ENCODE assay signal across 25 cellular contexts in genomic region chr6:36871686-36872085, GRCh38. TPM values are rescaled to one million over a fixed set of nuclear protein-coding genes. Genes with fewer than 3 reads are reported as not detected.
DNase-seq lines count a peak whose midpoint lies in the region; ATAC-seq, FAIRE-seq and TF ChIP-seq lines count a peak whose summit lies in the region.
"Had no signal": no experiment of that assay in that cellular context is flagged by ENCODE, and none has a peak within 500 bp of the region (broad histone marks: within the 10 kb centered on the region; RNA-seq: fewer than 3 reads in every experiment).

No MANE protein-coding gene starts in this region.

- H3K36me3 ChIP-seq in heart right ventricle (peaks cover 0 to 41% (median 0%) of the 10 kb centered on the region in 9 donors), K562 (ENCODE audit: control insufficient read depth, insufficient read depth, low read length) (peaks cover 66% of the 10 kb centered on the region), right lobe of liver (no peaks in the 10 kb centered on the region), pancreas (no peaks in the 10 kb centered on the region)

- H3K27me3 ChIP-seq in heart right ventricle (no peaks in the 10 kb centered on the region), K562 (ENCODE audit: control insufficient read depth in 2 of 2, insufficient read depth in 2 of 2, low read length in 2 of 2) (no peaks in the 10 kb centered on the region), right lobe of liver (no peaks in the 10 kb centered on the region), pancreas (no peaks in the 10 kb centered on the region)
- H3K27me3 ChIP-seq: BLaER1 treated with 17β-estradiol and CSF1 and Interleukin-3, amounts not matched to agents 10 nM and 100 nM had no signal

- H3K4me3 ChIP-seq in heart right ventricle (no peak overlapping the region), K562 (no peak overlapping the region), right lobe of liver (no peak overlapping the region), pancreas (no peak overlapping the region)
- H3K4me3 ChIP-seq: GM23248 had no signal

- H4K20me1 ChIP-seq in K562 (replicated peaks; ENCODE audit: control insufficient read depth, insufficient read depth, low read length), result no peaks in the 10 kb centered on the region

- TF ChIP-seq RAD21 in K562 (CRISPR knock-in tag; conservative IDR thresholded peaks at IDR 0.05 in 1 of 2, IDR thresholded peaks at IDR 0.05 in 1 of 2), result no peak

- no peak for FAIRE-seq in K562 (lab: Jason Lieb, UNC)
- FAIRE-seq in pancreas (lab: Jason Lieb, UNC), result no peak
- FAIRE-seq: G401.6, GM12892 had no signal

- intact Hi-C loops in activated CD4-positive, alpha-beta T cell treated with anti-CD3 and anti-CD28 coated beads, Interleukin-2, amount 10 ng/mL, durations not matched to agents 24 days and 14 days (cut with micrococcal nuclease), result loop anchor here (5.0 kb wide), 1 partner anchor 116 kb away; the partner anchor contains the start of gene MTCH1
- intact Hi-C loops in heart right ventricle (cut with DNase I), result loop anchor here in 1 of 10 donors (10.0 kb wide), 1 partner anchor 343 kb away; no protein-coding TSS in a partner anchor
- intact Hi-C loops in cardiac septum (cut with DNase I), result no loop called here
- intact Hi-C loops in K562 (cut with micrococcal nuclease), result no loop called here
- intact Hi-C loops in right lobe of liver (cut with DNase I), result no loop called here
- intact Hi-C loops in pancreas (cut with DNase I), result no loop called here

- no peaks in the 10 kb centered on the region for H3K9me3 Mint-ChIP-seq in activated CD4-positive, alpha-beta T cell treated with anti-CD3 and anti-CD28 coated beads, Interleukin-2, amount 10 ng/mL, durations not matched to agents 24 days and 14 days
- H3K9me3 Mint-ChIP-seq in T-helper 2 cell treated with Interferon-gamma antibody and Interleukin-4, amounts not matched to agents 5 μg/mL and 100 μg/mL, for 36 hours, result no peaks in the 10 kb centered on the region
- H3K9me3 Mint-ChIP-seq: CD8-positive, alpha-beta T cell; IgD-negative memory B cell had no signal

- in situ Hi-C loops in K562 (cut with MboI), result no loop called here

- H3K27ac ChIP-seq in heart right ventricle (peak overlapping the region in 7 of 10 donors; percentile 0 to 66 (median 17)), K562 (ENCODE audit: extremely low read depth, low read depth, low read length) (no peak overlapping the region), right lobe of liver (no peak overlapping the region), pancreas (no peak overlapping the region)
- H3K27ac ChIP-seq: BLaER1 treated with 17β-estradiol and CSF1 and Interleukin-3, amounts not matched to agents 10 nM and 100 nM; GM23248; RWPE1 had no signal

- peaks cover 77% of the 10 kb centered on the region for H3K79me2 ChIP-seq in K562 (ENCODE audit: control insufficient read depth, insufficient read depth, low read length)

- no peak overlapping the region for H3K4me2 ChIP-seq in K562 (ENCODE audit: insufficient read depth, low read length)

- TF ChIP-seq EP300 in K562 (IDR thresholded peaks at IDR 0.05; ENCODE audit: low read length), result no peak

- H3K27me3 Mint-ChIP-seq in activated CD4-positive, alpha-beta T cell treated with anti-CD3 and anti-CD28 coated beads, Interleukin-2, amount 10 ng/mL, durations not matched to agents 24 days and 14 days, result no peaks in the 10 kb centered on the region
- no peaks in the 10 kb centered on the region for H3K27me3 Mint-ChIP-seq in T-helper 2 cell treated with Interferon-gamma antibody and Interleukin-4, amounts not matched to agents 5 μg/mL and 100 μg/mL, for 36 hours (ENCODE audit: low read depth)
- H3K27me3 Mint-ChIP-seq: IgD-negative memory B cell had no signal

- ATAC-seq in heart right ventricle, result no peak
- no peak for ATAC-seq in K562
- peak; percentile 31 to 68 (median 54) for ATAC-seq in right lobe of liver
- no peak for ATAC-seq in pancreas
- ATAC-seq: CD8-positive, alpha-beta T cell had no signal

- no peaks in the 10 kb centered on the region for H3K9me1 ChIP-seq in K562 (ENCODE audit: control insufficient read depth, insufficient read depth, low read length)

- peak overlapping the region in 1 of 2 experiments; percentile 54; a peak in 1 of 4 replicates for H3K9ac ChIP-seq in K562 (ENCODE audit: insufficient read depth in 1 of 2, low read depth in 2 of 2, low read length in 2 of 2)
- H3K9ac ChIP-seq: BLaER1 treated with 17β-estradiol and CSF1 and Interleukin-3, amounts not matched to agents 10 nM and 100 nM; GM23248 had no signal

- H3K4me1 ChIP-seq in heart right ventricle (peaks cover 2 to 58% (median 31%) of the 10 kb centered on the region in 9 donors), K562 (replicated peaks in 1 of 2; ENCODE audit: control insufficient read depth in 2 of 2, insufficient read depth in 2 of 2, low read length in 2 of 2) (peaks cover 0 to 24% of the 10 kb centered on the region in 2 experiments; a peak in 3 of 5 replicates), right lobe of liver (peaks cover 0 to 19% (median 2%) of the 10 kb centered on the region in 4 donors), pancreas (peaks cover 4 to 27% (median 8%) of the 10 kb centered on the region in 3 donors)

- WGBS in heart right ventricle, 2 donors, result 58 to 68% methylated on average over 3 of the region's 3 CpGs
- 91% methylated on average over 3 of the region's 3 CpGs for WGBS in K562 (ENCODE audit: insufficient coverage, low coverage, missing lambda C conversion rate)
- WGBS in right lobe of liver (ENCODE audit: insufficient coverage, low coverage, low lambda C conversion rate, missing lambda C conversion rate), result 44% methylated on average over 3 of the region's 3 CpGs
- 51 to 73% methylated on average over 3 of the region's 3 CpGs for WGBS in pancreas, 2 donors

- DNase-seq in activated CD4-positive, alpha-beta T cell treated with anti-CD3 and anti-CD28 coated beads, Interleukin-2, amount 10 ng/mL, durations not matched to agents 24 days and 14 days, result no peak
- DNase-seq in activated CD4-positive, alpha-beta T cell treated with anti-CD3 and anti-CD28 coated beads for 48 hours, result no peak
- DNase-seq in heart right ventricle, result no peak
- DNase-seq in cardiac septum (ENCODE audit: low spot score), result no peak
- DNase-seq in K562 (ENCODE audit: extremely low read depth in 1 of 4, low spot score in 3 of 4), result no peak
- DNase-seq in right lobe of liver, result no peak
- no peak for DNase-seq in T-helper 2 cell treated with Interferon-gamma antibody and Interleukin-4, amounts not matched to agents 5 μg/mL and 100 μg/mL, for 36 hours (ENCODE audit: low spot score)
- DNase-seq in pancreas, result no peak
- DNase-seq: 8988T; Calu3; CD8-positive, alpha-beta T cell; DMS153; GM23248; HCEC 1CT; Karpas-422; NCI-H1092 treated with DMSO at 0.1 percent for 48 hours; NCI-H1436 treated with DMSO at 0.1 percent for 48 hours; NCI-H1930; NCI-H510A; SIG-M5 had no signal

- H3K4me1 Mint-ChIP-seq in activated CD4-positive, alpha-beta T cell treated with anti-CD3 and anti-CD28 coated beads, Interleukin-2, amount 10 ng/mL, durations not matched to agents 24 days and 14 days, result peaks cover 56% of the 10 kb centered on the region
- peaks cover 57% of the 10 kb centered on the region for H3K4me1 Mint-ChIP-seq in T-helper 2 cell treated with Interferon-gamma antibody and Interleukin-4, amounts not matched to agents 5 μg/mL and 100 μg/mL, for 36 hours (ENCODE audit: low read depth)

- TF ChIP-seq POLR2A in K562 (conservative IDR thresholded peaks at IDR 0.05) (no peak), right lobe of liver (IDR thresholded peaks at IDR 0.05) (no peak)

- H3K4me3 Mint-ChIP-seq in activated CD4-positive, alpha-beta T cell treated with anti-CD3 and anti-CD28 coated beads, Interleukin-2, amount 10 ng/mL, durations not matched to agents 24 days and 14 days, result peak overlapping the region; percentile 9
- H3K4me3 Mint-ChIP-seq in T-helper 2 cell treated with Interferon-gamma antibody and Interleukin-4, amounts not matched to agents 5 μg/mL and 100 μg/mL, for 36 hours, result no peak overlapping the region
- H3K4me3 Mint-ChIP-seq: CD8-positive, alpha-beta T cell had no signal

- POLR2A ChIA-PET in K562 (lab: Yijun Ruan, JAX), result interaction anchor here (0.8 to 7.8 kb wide), 3 partner anchors 8 to 386 kb away, joined by 4 to 80 read pairs (median 79); partner anchors contain the start of genes C6orf89, TBC1D22B and TMEM217

- TF ChIP-seq CTCF in heart right ventricle (IDR thresholded peaks at IDR 0.05) (no peak), K562 (IDR thresholded peaks at IDR 0.05 in 2 of 3, conservative IDR thresholded peaks at IDR 0.05 in 1 of 3; ENCODE audit: insufficient read depth in 2 of 3, low read depth in 1 of 3, low read length in 3 of 3) (no peak), right lobe of liver (IDR thresholded peaks at IDR 0.05) (no peak), pancreas (IDR thresholded peaks at IDR 0.05) (no peak)

- H2AFZ ChIP-seq in K562 (ENCODE audit: low read depth, low read length), result no peak overlapping the region
- H2AFZ ChIP-seq: GM23248 had no signal

- H3K9me3 ChIP-seq in heart right ventricle (no peaks in the 10 kb centered on the region), K562 (replicated peaks; ENCODE audit: control insufficient read depth, insufficient read depth, low read depth, low read length) (no peaks in the 10 kb centered on the region), right lobe of liver (no peaks in the 10 kb centered on the region), pancreas (no peaks in the 10 kb centered on the region)
- H3K9me3 ChIP-seq: BLaER1 treated with 17β-estradiol and CSF1 and Interleukin-3, amounts not matched to agents 10 nM and 100 nM had no signal

- H3K27ac Mint-ChIP-seq in activated CD4-positive, alpha-beta T cell treated with anti-CD3 and anti-CD28 coated beads, Interleukin-2, amount 10 ng/mL, durations not matched to agents 24 days and 14 days, result no peak overlapping the region
- H3K27ac Mint-ChIP-seq in T-helper 2 cell treated with Interferon-gamma antibody and Interleukin-4, amounts not matched to agents 5 μg/mL and 100 μg/mL, for 36 hours, result no peak overlapping the region
- H3K27ac Mint-ChIP-seq: CD8-positive, alpha-beta T cell; IgD-negative memory B cell had no signal

- BruUV-seq in K562 (replicated peaks; lab: Mats Ljungman, UMichigan), result no TSS peak

- peaks cover 49% of the 10 kb centered on the region for H3K36me3 Mint-ChIP-seq in activated CD4-positive, alpha-beta T cell treated with anti-CD3 and anti-CD28 coated beads, Interleukin-2, amount 10 ng/mL, durations not matched to agents 24 days and 14 days (ENCODE audit: low read depth)
- H3K36me3 Mint-ChIP-seq in T-helper 2 cell treated with Interferon-gamma antibody and Interleukin-4, amounts not matched to agents 5 μg/mL and 100 μg/mL, for 36 hours (ENCODE audit: low read depth), result peaks cover 44% of the 10 kb centered on the region

- CTCF ChIA-PET in K562 (lab: Yijun Ruan, JAX; ENCODE audit: low intra/inter-chr PET ratio), result no interaction called here

RNA-seq across cellular contexts. Expression of gene PPIL1, which starts 2.9 kb away (rescaled TPM):
- 65.0 and 65.1 TPM in 2 replicates for total RNA-seq in activated CD4-positive, alpha-beta T cell treated with anti-CD3 and anti-CD28 coated beads, Interleukin-2, amount 10 ng/mL, durations not matched to agents 24 days and 14 days
- total RNA-seq in heart right ventricle (100 to 1,000 TPM in 2 of 10 donors, 10 to 100 TPM in 8; 34.5 to 106 (median 49.2) TPM), cardiac septum (24.9 TPM), K562 (2014; rRNA removed) (65.8 and 86.0 TPM in 2 replicates), K562 (2014; rRNA removed; fragmentation: Illumina TruSeq; extraction: Trizol) (130 and 132 TPM in 2 replicates), K562 (2015; rRNA removed; fragmentation: Illumina TruSeq; extraction: Trizol) (107 and 119 TPM in 2 replicates), K562 (2021) (86.9 and 90.1 TPM in 2 replicates), right lobe of liver (10 to 100 TPM; 11.2 to 29.2 (median 16.5) TPM), pancreas (10 to 100 TPM in 3 of 6 donors, 1 to 10 TPM in 3; 5.1 to 13.1 (median 8.5) TPM)
- polyA plus RNA-seq in heart right ventricle (10 to 100 TPM; 21.1 to 50.3 TPM), K562 (2011; rRNA removed) (113 and 137 TPM in 2 replicates), K562 (2014; fragmentation: Illumina TruSeq; extraction: Trizol) (116 and 156 TPM in 2 replicates), K562 (2014; fragmentation: Nextera tagmentation; extraction: Ambion mirVana) (100 to 1,000 TPM; 195 to 205 TPM), K562 (2014; rRNA removed) (87.9 and 108 TPM in 2 replicates), pancreas (1 to 10 TPM; 7.7 to 9.7 TPM)
- 16.9 and 22.0 TPM in 2 replicates for total RNA-seq in K562 (2011; cell fraction: chromatin; rRNA removed; ENCODE audit: low replicate concordance)
- total RNA-seq in K562 (2011; cell fraction: nucleolus; rRNA removed), result 16.6 and 19.2 TPM in 2 replicates
- total RNA-seq in K562 (2011; cell fraction: nucleoplasm; rRNA removed), result 25.1 and 30.4 TPM in 2 replicates
- 95.1 and 112 TPM in 2 replicates for polyA plus RNA-seq in K562 (2011; cell fraction: cytosol; rRNA removed)
- 24.2 and 38.0 TPM in 2 replicates for polyA plus RNA-seq in K562 (2011; cell fraction: nucleus; rRNA removed)
- 81.7 and 93.9 TPM in 2 replicates for polyA plus RNA-seq in K562 (2012)
- 105 and 126 TPM in 2 replicates for polyA minus RNA-seq in K562 (2011; rRNA and poly(A)+ RNA removed)
- polyA minus RNA-seq in K562 (2011; cell fraction: cytosol; rRNA and poly(A)+ RNA removed), result 34.9 and 49.9 TPM in 2 replicates
- 11.2 and 16.2 TPM in 2 replicates for polyA minus RNA-seq in K562 (2011; cell fraction: nucleus; rRNA and poly(A)+ RNA removed)

RNA-seq across cellular contexts. Expression of gene C6orf89, which starts 14.1 kb away (rescaled TPM):
- 25.9 and 27.4 TPM in 2 replicates for total RNA-seq in activated CD4-positive, alpha-beta T cell treated with anti-CD3 and anti-CD28 coated beads, Interleukin-2, amount 10 ng/mL, durations not matched to agents 24 days and 14 days
- total RNA-seq in heart right ventricle, result 100 to 1,000 TPM in 1 of 10 donors, 10 to 100 TPM in 9; 64.6 to 104 (median 74.7) TPM
- 10 to 100 TPM; 22.5 to 23.1 TPM for polyA plus RNA-seq in heart right ventricle
- total RNA-seq in cardiac septum, result 49.2 TPM
- 94.9 and 122 TPM in 2 replicates for total RNA-seq in K562 (2011; cell fraction: chromatin; rRNA removed; ENCODE audit: low replicate concordance)
- total RNA-seq in K562 (2011; cell fraction: nucleolus; rRNA removed), result 56.4 and 60.3 TPM in 2 replicates
- 122 and 177 TPM in 2 replicates for total RNA-seq in K562 (2011; cell fraction: nucleoplasm; rRNA removed)
- 47.2 and 63.5 TPM in 2 replicates for total RNA-seq in K562 (2014; rRNA removed)
- 81.6 and 89.0 TPM in 2 replicates for total RNA-seq in K562 (2014; rRNA removed; fragmentation: Illumina TruSeq; extraction: Trizol)
- 56.9 and 58.5 TPM in 2 replicates for total RNA-seq in K562 (2015; rRNA removed; fragmentation: Illumina TruSeq; extraction: Trizol)
- total RNA-seq in K562 (2021), result 74.8 and 80.1 TPM in 2 replicates
- 92.9 and 95.9 TPM in 2 replicates for polyA plus RNA-seq in K562 (2011; rRNA removed)
- 47.9 and 60.0 TPM in 2 replicates for polyA plus RNA-seq in K562 (2011; cell fraction: cytosol; rRNA removed)
- 59.9 and 67.0 TPM in 2 replicates for polyA plus RNA-seq in K562 (2011; cell fraction: nucleus; rRNA removed)
- polyA plus RNA-seq in K562 (2012), result 71.0 and 74.5 TPM in 2 replicates
- polyA plus RNA-seq in K562 (2014; fragmentation: Illumina TruSeq; extraction: Trizol), result 96.1 and 111 TPM in 2 replicates
- 10 to 100 TPM; 35.2 to 41.9 TPM for polyA plus RNA-seq in K562 (2014; fragmentation: Nextera tagmentation; extraction: Ambion mirVana)
- polyA plus RNA-seq in K562 (2014; rRNA removed), result 46.7 and 67.6 TPM in 2 replicates
- 51.7 and 54.4 TPM in 2 replicates for polyA minus RNA-seq in K562 (2011; rRNA and poly(A)+ RNA removed)
- polyA minus RNA-seq in K562 (2011; cell fraction: cytosol; rRNA and poly(A)+ RNA removed), result 23.9 and 29.3 TPM in 2 replicates
- polyA minus RNA-seq in K562 (2011; cell fraction: nucleus; rRNA and poly(A)+ RNA removed), result 9.6 and 22.3 TPM in 2 replicates
- 10 to 100 TPM; 29.0 to 37.0 (median 32.1) TPM for total RNA-seq in right lobe of liver
- 10 to 100 TPM; 26.0 to 39.2 (median 31.9) TPM for total RNA-seq in pancreas
- polyA plus RNA-seq in pancreas, result 10 to 100 TPM; 11.6 to 15.9 TPM

RNA-seq across cellular contexts. Expression of gene CPNE5, which starts 32.4 kb away (rescaled TPM):
- total RNA-seq in activated CD4-positive, alpha-beta T cell treated with anti-CD3 and anti-CD28 coated beads, Interleukin-2, amount 10 ng/mL, durations not matched to agents 24 days and 14 days, result 0.31 and 0.65 TPM in 2 replicates
- 10 to 100 TPM in 9 of 10 donors, 1 to 10 TPM in 1; 2.8 to 98.2 (median 29.0) TPM for total RNA-seq in heart right ventricle
- polyA plus RNA-seq in heart right ventricle, result 10 to 100 TPM in 1 of 2 donors, 1 to 10 TPM in 1; 4.4 to 18.4 TPM
- total RNA-seq in cardiac septum, result 6.7 TPM
- 1.5 and 2.5 TPM in 2 replicates for total RNA-seq in K562 (2011; cell fraction: chromatin; rRNA removed; ENCODE audit: low replicate concordance)
- total RNA-seq in K562 (2011; cell fraction: nucleolus; rRNA removed), result 0.66 and 1.5 TPM in 2 replicates
- total RNA-seq in K562 (2011; cell fraction: nucleoplasm; rRNA removed), result 1.2 and 1.6 TPM in 2 replicates
- 0.18 TPM in 1 of 2 replicates, not detected in the other for total RNA-seq in K562 (2014; rRNA removed)
- not detected in 2 replicates for total RNA-seq in K562 (2014; rRNA removed; fragmentation: Illumina TruSeq; extraction: Trizol)
- 0.14 TPM in 1 of 2 replicates, not detected in the other for total RNA-seq in K562 (2015; rRNA removed; fragmentation: Illumina TruSeq; extraction: Trizol)
- total RNA-seq in K562 (2021), result 0.47 and 0.49 TPM in 2 replicates
- 0.46 and 0.61 TPM in 2 replicates for polyA plus RNA-seq in K562 (2011; rRNA removed)
- 0.19 and 0.31 TPM in 2 replicates for polyA plus RNA-seq in K562 (2011; cell fraction: cytosol; rRNA removed)
- 1.2 and 1.9 TPM in 2 replicates for polyA plus RNA-seq in K562 (2011; cell fraction: nucleus; rRNA removed)
- 0.33 and 1.8 TPM in 2 replicates for polyA plus RNA-seq in K562 (2012)
- polyA plus RNA-seq in K562 (2014; fragmentation: Illumina TruSeq; extraction: Trizol), result 0.43 TPM in 1 of 2 replicates, not detected in the other
- polyA plus RNA-seq in K562 (2014; fragmentation: Nextera tagmentation; extraction: Ambion mirVana), result 1 to 10 TPM in 1 of 2 experiments, under 1 TPM in 1; 0.21 to 1.0 TPM
- 0.69 TPM in 1 of 2 replicates, not detected in the other for polyA plus RNA-seq in K562 (2014; rRNA removed)
- 0.67 TPM in 1 of 2 replicates, not detected in the other for polyA minus RNA-seq in K562 (2011; rRNA and poly(A)+ RNA removed)
- polyA minus RNA-seq in K562 (2011; cell fraction: cytosol; rRNA and poly(A)+ RNA removed), result not detected in 2 replicates
- polyA minus RNA-seq in K562 (2011; cell fraction: nucleus; rRNA and poly(A)+ RNA removed), result 0.78 and 0.81 TPM in 2 replicates
- under 1 TPM; 0.12 to 0.84 (median 0.23) TPM for total RNA-seq in right lobe of liver
- 1 to 10 TPM in 1 of 6 donors, under 1 TPM in 5; 0.19 to 1.5 (median 0.34) TPM for total RNA-seq in pancreas
- polyA plus RNA-seq in pancreas, result 1 to 10 TPM in 1 of 2 donors, under 1 TPM in 1; 0.80 to 1.2 TPM
- total RNA-seq: Calu3, GM23248 had no signal

Comparison
In these comparisons a context has a peak if more than half of its experiments do, and no peak if none do; other contexts are left out.
1. ATAC-seq: peak in right lobe of liver (4 of 4); none in heart right ventricle (0 of 8), K562 (single experiment) and pancreas (0 of 4).
2. H3K27ac ChIP-seq: peak in heart right ventricle (7 of 10); none in K562 (single experiment), right lobe of liver (0 of 3) and pancreas (0 of 4).